In genomic region chr11:61042537-61042936, GRCh38 we compare ENCODE assay signal across 1 cellular context.
TF ChIP-seq lines count a peak whose summit lies in the region.

No MANE protein-coding gene starts in this region.

TF ChIP-seq in H1, 55 proteins besides CTCF, POLR2A, EP300 and RAD21:
- TF ChIP-seq SP4 (IDR thresholded peaks at IDR 0.05; ENCODE audit: low read length) = no peak
- TF ChIP-seq SUZ12 (IDR thresholded peaks at IDR 0.05; ENCODE audit: low read length) = no peak
- no peak for TF ChIP-seq ATF2 (IDR thresholded peaks at IDR 0.05; ENCODE audit: low read length)
- no peak for TF ChIP-seq JUN (IDR thresholded peaks at IDR 0.05; ENCODE audit: low read depth, low read length)
- no peak for TF ChIP-seq BACH1 (IDR thresholded peaks at IDR 0.05; ENCODE audit: low read length)
- no peak for TF ChIP-seq FOSL1 (IDR thresholded peaks at IDR 0.05; ENCODE audit: insufficient read depth, low read depth, low read length)
- no peak for TF ChIP-seq SAP30 (IDR thresholded peaks at IDR 0.05; ENCODE audit: insufficient read depth, insufficient replicate concordance, low read length)
- TF ChIP-seq RBBP5 (IDR thresholded peaks at IDR 0.05; ENCODE audit: borderline replicate concordance, low read depth, low read length) = no peak
- TF ChIP-seq BRCA1 (IDR thresholded peaks at IDR 0.05; ENCODE audit: low read depth, low read length) = no peak
- TF ChIP-seq ASH2L (IDR thresholded peaks at IDR 0.05; ENCODE audit: low read length) = no peak
- no peak for TF ChIP-seq TBP (IDR thresholded peaks at IDR 0.05; ENCODE audit: low read depth, low read length)
- TF ChIP-seq POLR2AphosphoS5 (IDR thresholded peaks at IDR 0.05; ENCODE audit: low read depth, low read length) = no peak
- TF ChIP-seq NANOG (IDR thresholded peaks at IDR 0.05; ENCODE audit: insufficient read depth, low read depth, low read length, poor library complexity, severe bottlenecking) = no peak
TF ChIP-seq in H1: peak in this region for 0.
